ENCODE assay signal across 8 cellular contexts in the genomic region with DNA sequence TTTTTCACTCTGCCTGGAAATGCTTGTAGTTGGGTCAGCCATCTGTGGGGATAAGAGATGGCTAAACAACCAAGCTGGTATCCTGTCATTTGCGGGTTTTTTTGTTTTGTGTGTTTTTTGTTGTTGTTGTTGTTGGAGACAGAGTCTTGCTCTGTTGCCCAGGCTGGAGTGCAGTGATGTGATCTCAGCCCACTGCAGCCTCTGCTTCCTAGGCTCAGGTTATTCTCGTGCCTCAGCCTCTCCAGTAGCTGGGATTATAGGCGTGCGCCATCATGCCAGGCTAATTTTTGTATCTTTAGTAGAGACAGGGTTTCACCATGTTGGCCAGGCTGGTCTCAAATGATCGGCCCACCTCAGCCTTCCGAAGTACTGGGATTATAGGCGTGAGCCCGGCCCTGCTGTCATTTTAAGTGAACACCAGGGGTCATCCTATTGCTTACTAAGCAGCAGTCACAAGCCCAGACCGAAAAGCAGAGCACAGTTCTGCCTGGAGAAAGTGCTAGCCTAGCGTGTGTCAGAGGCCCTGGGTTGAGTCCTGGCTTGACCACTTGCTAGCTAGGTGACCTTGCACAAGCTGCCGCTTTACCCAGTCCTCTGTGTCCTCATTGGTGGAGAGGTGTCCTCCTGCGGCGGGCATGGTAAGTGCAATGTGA. TPM values are rescaled to one million over a fixed set of nuclear protein-coding genes. Genes with fewer than 3 reads are reported as not detected.
DNase-seq lines count a peak whose midpoint lies in the region; ATAC-seq, FAIRE-seq and TF ChIP-seq lines count a peak whose summit lies in the region.

No MANE protein-coding gene starts in this region.

- H3K9me3 Mint-ChIP-seq in activated naive CD8-positive, alpha-beta T cell treated with anti-CD3 and anti-CD28 coated beads, Interleukin-2, amount 10 ng/mL, durations not matched to agents 7 days and 5 days, result no peaks in the 10 kb centered on the region

- H3K4me3 ChIP-seq in NB4 (ENCODE audit: low read depth, low read length) (no peak overlapping the region), hepatocyte (no peak overlapping the region), stomach smooth muscle (ENCODE audit: low read length in 2 of 2) (peak overlapping the region in 1 of 2 donors; percentile 40)

- H3K36me3 Mint-ChIP-seq in activated naive CD8-positive, alpha-beta T cell treated with anti-CD3 and anti-CD28 coated beads, Interleukin-2, amount 10 ng/mL, durations not matched to agents 7 days and 5 days, result peaks cover 15% of the 10 kb centered on the region

- peak overlapping the region; percentile 36 to 39 for H3K9ac ChIP-seq in stomach smooth muscle (ENCODE audit: low read length in 2 of 2)

- no peaks in the 10 kb centered on the region for H3K9me2 ChIP-seq in hepatocyte (replicated peaks; ENCODE audit: insufficient read depth)

- no peaks in the 10 kb centered on the region for H3K36me3 ChIP-seq in hepatocyte (replicated peaks; ENCODE audit: insufficient read depth, low read depth)
- peaks cover 57 to 60% of the 10 kb centered on the region in 2 donors for H3K36me3 ChIP-seq in stomach smooth muscle (ENCODE audit: control insufficient read depth in 2 of 2, insufficient read depth in 2 of 2, low read length in 2 of 2)

- no peak overlapping the region for H3K27ac Mint-ChIP-seq in activated naive CD8-positive, alpha-beta T cell treated with anti-CD3 and anti-CD28 coated beads, Interleukin-2, amount 10 ng/mL, durations not matched to agents 7 days and 5 days

- no peaks in the 10 kb centered on the region for H3K9me3 ChIP-seq in hepatocyte (ENCODE audit: low read depth)
- H3K9me3 ChIP-seq in stomach smooth muscle (ENCODE audit: control insufficient read depth in 2 of 2, low read length in 2 of 2), result no peaks in the 10 kb centered on the region

- no peak overlapping the region for H2AFZ ChIP-seq in hepatocyte

- POLR2A ChIA-PET in activated naive CD8-positive, alpha-beta T cell treated with anti-CD3 and anti-CD28 coated beads, Interleukin-2, amount 10 ng/mL, durations not matched to agents 7 days and 5 days (lab: Charles Lee), result no interaction called here

- H3K4me1 Mint-ChIP-seq in activated naive CD8-positive, alpha-beta T cell treated with anti-CD3 and anti-CD28 coated beads, Interleukin-2, amount 10 ng/mL, durations not matched to agents 7 days and 5 days, result peaks cover 46% of the 10 kb centered on the region

- H3K27me3 ChIP-seq in hepatocyte (no peaks in the 10 kb centered on the region), stomach smooth muscle (ENCODE audit: control insufficient read depth in 1 of 2, insufficient read depth in 2 of 2, low read length in 2 of 2) (no peaks in the 10 kb centered on the region)

- DNase-seq in NCI-H510A treated with DMSO at 0.1 percent for 48 hours (lab: John Stamatoyannopoulos, UW) (peak; percentile 46), NCI-H510A (lab: John Stamatoyannopoulos, UW) (no peak), NB4 (ENCODE audit: low read depth) (peak; percentile 70), hepatocyte (ENCODE audit: low spot score) (peak; percentile 76), ureter (ENCODE audit: low spot score) (no peak), frontal cortex (ENCODE audit: low spot score in 2 of 2) (no peak)
- DNase-seq in activated naive CD8-positive, alpha-beta T cell treated with anti-CD3 and anti-CD28 coated beads, Interleukin-2, amount 10 ng/mL, durations not matched to agents 7 days and 5 days, result no peak

- WGBS in hepatocyte (ENCODE audit: low lambda C conversion rate, missing lambda C conversion rate), result 66% methylated on average over 13 of the region's 13 CpGs

- ATAC-seq in activated naive CD8-positive, alpha-beta T cell treated with anti-CD3 and anti-CD28 coated beads, Interleukin-2, amount 10 ng/mL, durations not matched to agents 7 days and 5 days (ENCODE audit: low read depth), result no peak

- H3K4me3 Mint-ChIP-seq in activated naive CD8-positive, alpha-beta T cell treated with anti-CD3 and anti-CD28 coated beads, Interleukin-2, amount 10 ng/mL, durations not matched to agents 7 days and 5 days, result peak overlapping the region; percentile 15

- no peak overlapping the region for H3K27ac ChIP-seq in hepatocyte
- H3K27ac ChIP-seq in stomach smooth muscle (ENCODE audit: low read length), result no peak overlapping the region

- peak overlapping the region; percentile 67 for H3K4me2 ChIP-seq in hepatocyte

- H3K27me3 Mint-ChIP-seq in activated naive CD8-positive, alpha-beta T cell treated with anti-CD3 and anti-CD28 coated beads, Interleukin-2, amount 10 ng/mL, durations not matched to agents 7 days and 5 days, result no peaks in the 10 kb centered on the region

- no peak for FAIRE-seq in frontal cortex (lab: Jason Lieb, UNC)

- H4K20me1 ChIP-seq in hepatocyte (ENCODE audit: insufficient read depth, poor library complexity, severe bottlenecking), result peaks cover 17% of the 10 kb centered on the region

- H3K4me1 ChIP-seq in hepatocyte (ENCODE audit: insufficient read depth) (peaks cover 44% of the 10 kb centered on the region), stomach smooth muscle (ENCODE audit: control insufficient read depth, insufficient read depth, low read length) (peaks cover 56% of the 10 kb centered on the region)

- peaks cover 58% of the 10 kb centered on the region for H3K79me2 ChIP-seq in hepatocyte

- TF ChIP-seq CTCF in NB4 (IDR thresholded peaks at IDR 0.05; ENCODE audit: low read depth, low read length), result peak; percentile 41
- peak; percentile 63 for TF ChIP-seq CTCF in hepatocyte (IDR thresholded peaks at IDR 0.05; ENCODE audit: poor library complexity)

- no peak for TF ChIP-seq POLR2A in NB4 (IDR thresholded peaks at IDR 0.05; ENCODE audit: extremely low read depth, insufficient read length)

RNA-seq across cellular contexts. Expression of gene SMCR8, which starts 4.6 kb away (rescaled TPM):
- 10 to 100 TPM; 34.5 to 35.2 TPM for total RNA-seq in activated naive CD8-positive, alpha-beta T cell treated with anti-CD3 and anti-CD28 coated beads, Interleukin-2, amount 10 ng/mL, durations not matched to agents 7 days and 5 days
- total RNA-seq in hepatocyte, result 13.8 and 17.7 TPM in 2 replicates
- 3.8 TPM in 2 replicates for polyA plus RNA-seq in hepatocyte
- total RNA-seq in ureter, result 22.3 TPM
- 10.6 TPM for total RNA-seq in frontal cortex

RNA-seq across cellular contexts. Expression of gene TOP3A, which starts 4.9 kb away (rescaled TPM):
- total RNA-seq in activated naive CD8-positive, alpha-beta T cell treated with anti-CD3 and anti-CD28 coated beads, Interleukin-2, amount 10 ng/mL, durations not matched to agents 7 days and 5 days, result 10 to 100 TPM; 61.5 to 61.7 TPM
- total RNA-seq in hepatocyte (24.3 and 28.2 TPM in 2 replicates), ureter (42.7 TPM), frontal cortex (36.3 TPM)
- 15.5 and 22.5 TPM in 2 replicates for polyA plus RNA-seq in hepatocyte

RNA-seq across cellular contexts. Expression of gene SHMT1, which starts 43.6 kb away (rescaled TPM):
- 10 to 100 TPM; 45.4 to 48.1 TPM for total RNA-seq in activated naive CD8-positive, alpha-beta T cell treated with anti-CD3 and anti-CD28 coated beads, Interleukin-2, amount 10 ng/mL, durations not matched to agents 7 days and 5 days
- total RNA-seq in hepatocyte, result 36.2 and 39.1 TPM in 2 replicates
- 22.2 and 30.4 TPM in 2 replicates for polyA plus RNA-seq in hepatocyte
- total RNA-seq in ureter, result 31.2 TPM
- total RNA-seq in frontal cortex, result 2.4 TPM

RNA-seq across cellular contexts. Expression of gene EVPLL, which starts 57.8 kb away (rescaled TPM):
- total RNA-seq in activated naive CD8-positive, alpha-beta T cell treated with anti-CD3 and anti-CD28 coated beads, Interleukin-2, amount 10 ng/mL, durations not matched to agents 7 days and 5 days, result not detected
- total RNA-seq in hepatocyte (not detected in 2 replicates), ureter (2.1 TPM), frontal cortex (not detected)
- polyA plus RNA-seq in hepatocyte, result 0.55 TPM in 1 of 2 replicates, not detected in the other

RNA-seq across cellular contexts. Expression of gene MIEF2, which starts 59.3 kb away (rescaled TPM):
- 10 to 100 TPM; 14.0 to 14.7 TPM for total RNA-seq in activated naive CD8-positive, alpha-beta T cell treated with anti-CD3 and anti-CD28 coated beads, Interleukin-2, amount 10 ng/mL, durations not matched to agents 7 days and 5 days
- total RNA-seq in hepatocyte (29.3 and 30.7 TPM in 2 replicates), ureter (9.8 TPM), frontal cortex (34.2 TPM)
- 20.5 and 21.0 TPM in 2 replicates for polyA plus RNA-seq in hepatocyte

Comparison
In these comparisons a context has a peak if more than half of its experiments do, and no peak if none do; other contexts are left out.
1. DNase-seq: peak in NCI-H510A treated with DMSO at 0.1 percent for 48 hours (single experiment), NB4 (single experiment) and hepatocyte (single experiment); none in NCI-H510A (single experiment), activated naive CD8-positive, alpha-beta T cell treated with anti-CD3 and anti-CD28 coated beads, Interleukin-2, amount 10 ng/mL, durations not matched to agents 7 days and 5 days (single experiment), ureter (single experiment) and frontal cortex (0 of 2).